Comparison of ENCODE assay signal across 20 cellular contexts in the genomic region with DNA sequence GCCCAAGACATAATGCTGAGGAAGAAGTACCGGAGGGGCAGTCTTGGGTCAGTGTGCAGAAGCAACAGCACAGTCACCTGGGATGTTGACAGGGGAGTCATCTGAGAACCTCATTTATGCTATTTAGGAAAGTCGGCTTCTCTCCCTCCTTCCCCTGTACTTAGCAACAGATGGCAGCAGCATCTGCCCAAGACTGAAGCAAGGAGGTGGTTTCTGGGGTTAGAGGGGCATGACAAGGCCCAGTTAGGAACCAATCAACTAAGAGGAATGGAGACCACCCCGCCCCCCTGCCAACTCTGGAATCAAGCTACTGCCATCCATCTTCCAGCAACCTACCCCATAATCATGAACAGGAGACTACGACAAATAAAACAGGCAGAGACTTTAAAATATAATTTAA. TPM values are rescaled to one million over a fixed set of nuclear protein-coding genes. Genes with fewer than 3 reads are reported as not detected.
DNase-seq lines count a peak whose midpoint lies in the region; TF ChIP-seq lines count a peak whose summit lies in the region.
"Had no signal": no experiment of that assay in that cellular context is flagged by ENCODE, and none has a peak within 500 bp of the region (broad histone marks: within the 10 kb centered on the region; RNA-seq: fewer than 3 reads in every experiment).

No MANE protein-coding gene starts in this region.

- DNase-seq in EH (ENCODE audit: low read depth), result peak; percentile 11
- DNase-seq in NCI-H524 (lab: John Stamatoyannopoulos, UW), result peak; percentile 95 to 96
- no peak for DNase-seq in endothelial cell (ENCODE audit: low spot score)
- no peak for DNase-seq in osteocyte (ENCODE audit: extremely low spot score, unreplicated experiment)
- no peak for DNase-seq in SKM-1 treated with dmso at 0.1 percent for 144 hours (lab: John Stamatoyannopoulos, UW; ENCODE audit: unreplicated experiment)
- no peak for DNase-seq in NCI-H1694 (lab: John Stamatoyannopoulos, UW)
- no peak for DNase-seq in type B pancreatic cell (ENCODE audit: extremely low spot score, unreplicated experiment)
- DNase-seq: activated CD4-positive, CD25-positive, alpha-beta regulatory T cell; activated CD8-positive, alpha-beta T cell treated with anti-CD3 and anti-CD28 coated beads, Interleukin-2, amount 10 ng/mL, durations not matched to agents 7 days and 5 days; activated naive CD8-positive, alpha-beta T cell treated with anti-CD3 and anti-CD28 coated beads, Interleukin-2, amount 10 ng/mL, durations not matched to agents 7 days and 5 days; activated T-cell treated with anti-CD3 and anti-CD28 coated beads, Interleukin-2, amount 50 U/mL, for 48 hours; BE2C; mammary epithelial cell; NCI-H1436 treated with DMSO at 0.1 percent for 48 hours; NCI-H446 treated with DMSO at 0.1 percent for 48 hours; SHP77; spleen; stimulated activated CD8-positive, alpha-beta memory T cell treated with anti-CD3 and anti-CD28 coated beads, Interleukin-4, amount 100 ng/mL, for 48 hours had no signal

- peaks cover 5% of the 10 kb centered on the region for H3K4me1 Mint-ChIP-seq in endothelial cell (ENCODE audit: unreplicated experiment)
- H3K4me1 Mint-ChIP-seq in osteocyte (ENCODE audit: unreplicated experiment), result peaks cover 31% of the 10 kb centered on the region
- H3K4me1 Mint-ChIP-seq in type B pancreatic cell (ENCODE audit: unreplicated experiment), result peaks cover 25% of the 10 kb centered on the region

- peaks cover 13% of the 10 kb centered on the region for H3K27me3 Mint-ChIP-seq in endothelial cell (ENCODE audit: unreplicated experiment)
- H3K27me3 Mint-ChIP-seq in osteocyte (ENCODE audit: unreplicated experiment), result no peaks in the 10 kb centered on the region
- H3K27me3 Mint-ChIP-seq in type B pancreatic cell, result no peaks in the 10 kb centered on the region
- H3K27me3 Mint-ChIP-seq: activated naive CD8-positive, alpha-beta T cell treated with anti-CD3 and anti-CD28 coated beads, Interleukin-2, amount 10 ng/mL, durations not matched to agents 7 days and 5 days; brain had no signal

- H3K9me3 Mint-ChIP-seq in endothelial cell (ENCODE audit: unreplicated experiment) (peaks cover 23% of the 10 kb centered on the region), osteocyte (ENCODE audit: unreplicated experiment) (no peaks in the 10 kb centered on the region), type B pancreatic cell (no peaks in the 10 kb centered on the region)
- H3K9me3 Mint-ChIP-seq: activated naive CD8-positive, alpha-beta T cell treated with anti-CD3 and anti-CD28 coated beads, Interleukin-2, amount 10 ng/mL, durations not matched to agents 7 days and 5 days; brain; T-helper 2 cell treated with Interferon-gamma antibody and Interleukin-4, amounts not matched to agents 5 μg/mL and 100 μg/mL, for 36 hours had no signal

- H3K36me3 Mint-ChIP-seq in endothelial cell (ENCODE audit: low read depth, unreplicated experiment) (peaks cover 68% of the 10 kb centered on the region), osteocyte (ENCODE audit: unreplicated experiment) (peaks cover 34% of the 10 kb centered on the region), type B pancreatic cell (peaks cover 36% of the 10 kb centered on the region)

- no peak overlapping the region for H3K27ac Mint-ChIP-seq in endothelial cell (ENCODE audit: unreplicated experiment)
- H3K27ac Mint-ChIP-seq in osteocyte (ENCODE audit: unreplicated experiment), result peak overlapping the region; percentile 91
- no peak overlapping the region for H3K27ac Mint-ChIP-seq in type B pancreatic cell
- H3K27ac Mint-ChIP-seq: activated CD8-positive, alpha-beta T cell treated with anti-CD3 and anti-CD28 coated beads, Interleukin-2, amount 10 ng/mL, durations not matched to agents 7 days and 5 days; activated naive CD8-positive, alpha-beta T cell treated with anti-CD3 and anti-CD28 coated beads, Interleukin-2, amount 10 ng/mL, durations not matched to agents 7 days and 5 days had no signal

- TF ChIP-seq CTCF in endothelial cell (IDR thresholded peaks at IDR 0.05; ENCODE audit: unreplicated experiment) (no peak), osteocyte (IDR thresholded peaks at IDR 0.05) (no peak), type B pancreatic cell (conservative IDR thresholded peaks at IDR 0.05) (no peak)

- peak overlapping the region; percentile 95 for H3K4me3 Mint-ChIP-seq in endothelial cell (ENCODE audit: unreplicated experiment)
- H3K4me3 Mint-ChIP-seq in osteocyte (ENCODE audit: unreplicated experiment), result no peak overlapping the region
- no peak overlapping the region for H3K4me3 Mint-ChIP-seq in type B pancreatic cell
- H3K4me3 Mint-ChIP-seq: activated CD8-positive, alpha-beta T cell treated with anti-CD3 and anti-CD28 coated beads, Interleukin-2, amount 10 ng/mL, durations not matched to agents 7 days and 5 days; activated naive CD8-positive, alpha-beta T cell treated with anti-CD3 and anti-CD28 coated beads, Interleukin-2, amount 10 ng/mL, durations not matched to agents 7 days and 5 days; brain; T-helper 2 cell treated with Interferon-gamma antibody and Interleukin-4, amounts not matched to agents 5 μg/mL and 100 μg/mL, for 36 hours had no signal

RNA-seq across cellular contexts. Expression of a gene that starts 21.7 kb away (rescaled TPM):
- total RNA-seq in endothelial cell (ENCODE audit: unreplicated experiment), result 34.7 TPM
- total RNA-seq in osteocyte, result 28.1 and 31.6 TPM in 2 replicates
- 14.7 and 16.3 TPM in 2 replicates for total RNA-seq in type B pancreatic cell (ENCODE audit: low replicate concordance)

RNA-seq across cellular contexts. Expression of a gene that starts 28.5 kb away (rescaled TPM):
- total RNA-seq in endothelial cell (ENCODE audit: unreplicated experiment) (35.4 TPM), osteocyte (26.6 and 27.7 TPM in 2 replicates), type B pancreatic cell (ENCODE audit: low replicate concordance) (50.3 and 56.2 TPM in 2 replicates)

Comparison
In these comparisons a context has a peak if more than half of its experiments do, and no peak if none do; other contexts are left out.
1. DNase-seq: peak in EH (single experiment) and NCI-H524 (2 of 2); none in endothelial cell (single experiment), osteocyte (single experiment), SKM-1 treated with dmso at 0.1 percent for 144 hours (single experiment), NCI-H1694 (single experiment) and type B pancreatic cell (single experiment).